ENCODE assay signal across 8 cellular contexts in genomic region chr1:19485362-19486187, GRCh38. TPM values are rescaled to one million over a fixed set of nuclear protein-coding genes. Genes with fewer than 3 reads are reported as not detected.
A peak's percentile ranks its signal among the peaks of the same experiment; 100 is the strongest.
DNase-seq lines count a peak whose midpoint lies in the region; ATAC-seq and TF ChIP-seq lines count a peak whose summit lies in the region.

CAPZB (minus strand) TSS chr1:19485539; CDS start chr1:19485438, 101 bp downstream.

- intact Hi-C loops in activated CD4-positive, alpha-beta T cell treated with anti-CD3 and anti-CD28 coated beads for 36 hours (cut with DNase I, micrococcal nuclease), result loop anchor here (1.0 to 5.0 kb wide), 15 partner anchors 16 to 533 kb away; partner anchors contain the start of genes AKR7A2 (in 1 of the 2), EMC1 (in 1 of the 2), MRTO4 (in 1 of the 2) and NBL1 (in 1 of the 2)

- no peaks in the 10 kb centered on the region for H3K9me3 Mint-ChIP-seq in activated CD4-positive, alpha-beta T cell treated with anti-CD3 and anti-CD28 coated beads for 36 hours (ENCODE audit: low read depth)
- no peaks in the 10 kb centered on the region for H3K9me3 Mint-ChIP-seq in chondrocyte (ENCODE audit: low read depth)

- no peak for TF ChIP-seq CTCF in AG09319 (IDR thresholded peaks at IDR 0.05; ENCODE audit: low read depth, low read length)
- no peak for TF ChIP-seq CTCF in chondrocyte (IDR thresholded peaks at IDR 0.05)

- ATAC-seq in GM19023 (IDR thresholded peaks at IDR 0.05; ENCODE audit: unreplicated experiment) (peak; percentile 79), HG03175 (IDR thresholded peaks at IDR 0.05; ENCODE audit: unreplicated experiment) (peak; percentile 84)
- peak; percentile 87 for ATAC-seq in activated CD4-positive, alpha-beta T cell treated with anti-CD3 and anti-CD28 coated beads for 36 hours

- CTCF ChIA-PET in activated CD4-positive, alpha-beta T cell treated with anti-CD3 and anti-CD28 coated beads for 36 hours (lab: Charles Lee), result interaction anchor here (0.5 to 3.5 kb wide), 6 partner anchors 17 to 168 kb away, joined by 3 to 22 read pairs (median 6); no protein-coding TSS in a partner anchor

- no peaks in the 10 kb centered on the region for H3K27me3 Mint-ChIP-seq in activated CD4-positive, alpha-beta T cell treated with anti-CD3 and anti-CD28 coated beads for 36 hours
- no peaks in the 10 kb centered on the region for H3K27me3 Mint-ChIP-seq in chondrocyte (ENCODE audit: low read depth)

- peaks cover 59% of the 10 kb centered on the region for H3K4me1 Mint-ChIP-seq in activated CD4-positive, alpha-beta T cell treated with anti-CD3 and anti-CD28 coated beads for 36 hours
- peaks cover 54% of the 10 kb centered on the region for H3K4me1 Mint-ChIP-seq in chondrocyte (ENCODE audit: low read depth)

- POLR2A ChIA-PET in activated CD4-positive, alpha-beta T cell treated with anti-CD3 and anti-CD28 coated beads for 36 hours (lab: Charles Lee), result interaction anchor here (0.9 to 1.3 kb wide), 2 partner anchors 15 to 31 kb away, joined by 3 to 4 read pairs; no protein-coding TSS in a partner anchor

- H3K4me3 Mint-ChIP-seq in activated CD4-positive, alpha-beta T cell treated with anti-CD3 and anti-CD28 coated beads for 36 hours, result peak within 1 kb of the TSS; percentile 96
- H3K4me3 Mint-ChIP-seq in chondrocyte (ENCODE audit: unreplicated experiment), result peak within 1 kb of the TSS; percentile 94

- H3K27ac Mint-ChIP-seq in activated CD4-positive, alpha-beta T cell treated with anti-CD3 and anti-CD28 coated beads for 36 hours, result peak within 1 kb of the TSS; percentile 94
- peak within 1 kb of the TSS; percentile 89 for H3K27ac Mint-ChIP-seq in chondrocyte (ENCODE audit: unreplicated experiment)

- DNase-seq in AG09319 (ENCODE audit: extremely low read depth, low read depth), result peak; percentile 75
- DNase-seq in NCI-H446 (lab: John Stamatoyannopoulos, UW), result peak; percentile 78 to 96
- peak; percentile 98 for DNase-seq in activated CD4-positive, alpha-beta T cell treated with anti-CD3 and anti-CD28 coated beads for 36 hours
- peak; percentile 96 for DNase-seq in chondrocyte (ENCODE audit: low spot score)
- DNase-seq in kidney glomerular epithelial cell (lab: John Stamatoyannopoulos, UW), result peak; percentile 68
- DNase-seq in stimulated activated CD4-positive, alpha-beta T cell treated with anti-CD3 and anti-CD28 coated beads, Interleukin-15, amount 100 ng/mL, for 48 hours (ENCODE audit: low read depth in 2 of 2), result peak; percentile 85 to 96

- H3K36me3 Mint-ChIP-seq in activated CD4-positive, alpha-beta T cell treated with anti-CD3 and anti-CD28 coated beads for 36 hours (ENCODE audit: low read depth), result peaks cover 32% of the 10 kb centered on the region
- H3K36me3 Mint-ChIP-seq in chondrocyte (ENCODE audit: low read depth), result peaks cover 7% of the 10 kb centered on the region

RNA-seq across cellular contexts. Expression of gene CAPZB, which starts in this region (rescaled TPM):
- total RNA-seq in activated CD4-positive, alpha-beta T cell treated with anti-CD3 and anti-CD28 coated beads for 36 hours, result 100 to 1,000 TPM; 320 to 346 TPM
- total RNA-seq in chondrocyte, result 285 to 353 TPM (median 352 TPM) in 3 replicates

Comparison
In these comparisons a context has a peak if more than half of its experiments do, and no peak if none do; other contexts are left out.
1. Peak in every context shown above with its lines: DNase-seq and ATAC-seq.